ENCODE assay signal across 8 cellular contexts in genomic region chr1:205319081-205320018, GRCh38. TPM values are rescaled to one million over a fixed set of nuclear protein-coding genes. Genes with fewer than 3 reads are reported as not detected.
DNase-seq lines count a peak whose midpoint lies in the region; ATAC-seq, FAIRE-seq and TF ChIP-seq lines count a peak whose summit lies in the region.

No MANE protein-coding gene starts in this region.

- SMC1A ChIA-PET in GM12878 (lab: Charles Lee; ENCODE audit: uncharacterized antibody, unreplicated experiment), result interaction anchor here (0.7 to 35.1 kb wide), 9 partner anchors 9 to 90 kb away, joined by 3 to 1445 read pairs (median 4); no protein-coding TSS in a partner anchor

- ATAC-seq in GM12878 (peak; percentile 25), HG02884 (IDR thresholded peaks at IDR 0.05; ENCODE audit: unreplicated experiment) (no peak)

- H2AFZ ChIP-seq in GM12878 (ENCODE audit: control insufficient read depth, low read depth, low read length), result peak overlapping the region; percentile 16

- peak; percentile 31 for DNase-seq in activated naive CD4-positive, alpha-beta T cell treated with Interleukin-2 at 50 U/mL for 16 hours
- no peak for DNase-seq in activated naive CD4-positive, alpha-beta T cell treated with anti-CD3 and anti-CD28 coated beads, Interleukin-2, amount 50 U/mL, for 16 hours
- peak; percentile 52 to 57 for DNase-seq in NOMO-1 (lab: John Stamatoyannopoulos, UW; ENCODE audit: unreplicated experiment in 2 of 2)
- no peak for DNase-seq in GM12878 (ENCODE audit: low read depth, low spot score)
- DNase-seq in kidney, result peak; percentile 77
- peak; percentile 49 for DNase-seq in stimulated activated CD8-positive, alpha-beta memory T cell treated with anti-CD3 and anti-CD28 coated beads, Interleukin-4, amount 100 ng/mL, for 48 hours
- DNase-seq in globus pallidus (ENCODE audit: low spot score), result no peak

- no peak for TF ChIP-seq RAD21 in GM12878 (IDR thresholded peaks at IDR 0.05; ENCODE audit: insufficient read depth, low read depth, low read length)

- peaks cover 0 to 8% of the 10 kb centered on the region in 2 experiments; a peak in 3 of 4 replicates for H3K27me3 ChIP-seq in GM12878 (replicated peaks in 1 of 2; ENCODE audit: control insufficient read depth in 2 of 2, insufficient read depth in 2 of 2, low read length in 1 of 2)

- RAD21 ChIA-PET in GM12878 (lab: Charles Lee; ENCODE audit: unreplicated experiment), result interaction anchor here (0.6 to 23.9 kb wide), 15 partner anchors 9 to 376 kb away, joined by 3 to 892 read pairs (median 3); no protein-coding TSS in a partner anchor

- TF ChIP-seq CTCF in GM12878 (IDR thresholded peaks at IDR 0.05 in 2 of 3, conservative IDR thresholded peaks at IDR 0.05 in 1 of 3; ENCODE audit: control insufficient read depth in 2 of 3, extremely low read depth in 1 of 3, insufficient read depth in 1 of 3, low read depth in 3 of 3, low read length in 3 of 3) (no peak), kidney (IDR thresholded peaks at IDR 0.05; ENCODE audit: borderline replicate concordance, extremely low read depth, insufficient read depth) (no peak)

- TF ChIP-seq POLR2A in GM12878 (IDR thresholded peaks at IDR 0.05; ENCODE audit: low read depth, low read length), result no peak

- peak overlapping the region; percentile 59 for H3K4me2 ChIP-seq in GM12878 (ENCODE audit: control insufficient read depth, insufficient read depth)

- FAIRE-seq in GM12878 (lab: Jason Lieb, UNC) (no peak), kidney (lab: Jason Lieb, UNC) (no peak)

- WGBS in GM12878 (ENCODE audit: insufficient coverage, insufficient replicate concordance, low lambda C conversion rate, missing lambda C conversion rate), result 13% methylated on average over 6 of the region's 6 CpGs

- H3K4me3 ChIP-seq in GM12878 (no peak overlapping the region), kidney (ENCODE audit: low read length in 2 of 2) (peak overlapping the region; percentile 56 to 97)

- in situ Hi-C loops in GM12878 (cut with MboI), result loop anchor here (5.0 kb wide), 1 partner anchor 37 kb away; no protein-coding TSS in a partner anchor

- CTCF ChIA-PET in GM12878 (lab: Yijun Ruan, JAX), result interaction anchor here (1.6 to 59.5 kb wide), 5 partner anchors 17 to 112 kb away, joined by 4 to 2333 read pairs (median 17); no protein-coding TSS in a partner anchor

- POLR2A ChIA-PET in GM12878 (lab: Charles Lee), result interaction anchor here (0.5 to 8.0 kb wide), 8 partner anchors 9 to 1992 kb away, joined by 3 to 106 read pairs (median 9); no protein-coding TSS in a partner anchor

- TF ChIP-seq EP300 in GM12878 (IDR thresholded peaks at IDR 0.05; ENCODE audit: borderline replicate concordance in 1 of 2, control insufficient read depth in 1 of 2, low read depth in 2 of 2, low read length in 2 of 2), result no peak

- H3K27ac ChIP-seq in GM12878 (ENCODE audit: control insufficient read depth, insufficient read depth), result no peak overlapping the region
- H3K27ac ChIP-seq in kidney (ENCODE audit: low read depth in 2 of 2, low read length in 2 of 2), result peak overlapping the region; percentile 69 to 80

- H3K79me2 ChIP-seq in GM12878 (ENCODE audit: control insufficient read depth, insufficient read depth, low read length), result no peaks in the 10 kb centered on the region

- intact Hi-C loops in GM12878 (cut with micrococcal nuclease; ENCODE audit: unreplicated experiment), result loop anchor here (2.0 kb wide), 1 partner anchor 35 kb away; no protein-coding TSS in a partner anchor
- intact Hi-C loops in kidney (cut with DNase I), result no loop called here

- BruUV-seq in GM12878 (replicated peaks; lab: Mats Ljungman, UMichigan), result no TSS peak

- no peaks in the 10 kb centered on the region; the same call in 1 of the 2 replicates for H4K20me1 ChIP-seq in GM12878 (ENCODE audit: control insufficient read depth, insufficient read depth)

- H3K36me3 ChIP-seq in GM12878 (ENCODE audit: control insufficient read depth in 2 of 2, insufficient read depth in 2 of 2, low read length in 1 of 2) (no peaks in the 10 kb centered on the region), kidney (ENCODE audit: control insufficient read depth in 1 of 2, insufficient read depth in 2 of 2, low read length in 2 of 2) (peaks cover 0 to 2% of the 10 kb centered on the region in 2 donors)

- peaks cover 11% of the 10 kb centered on the region for H3K4me1 ChIP-seq in GM12878 (ENCODE audit: control insufficient read depth, insufficient read depth, low read length)
- H3K4me1 ChIP-seq in kidney (ENCODE audit: control insufficient read depth in 1 of 2, insufficient read depth in 1 of 2, low read depth in 1 of 2, low read length in 2 of 2), result peaks cover 35 to 42% of the 10 kb centered on the region in 2 donors

- H3K9me3 ChIP-seq in GM12878 (replicated peaks; ENCODE audit: control insufficient read depth, insufficient read depth, low read length), result no peaks in the 10 kb centered on the region; the same call in 2 of the 3 replicates
- no peaks in the 10 kb centered on the region for H3K9me3 ChIP-seq in kidney (ENCODE audit: control insufficient read depth in 1 of 2, low read length in 2 of 2)

- H3K9ac ChIP-seq in GM12878 (ENCODE audit: control insufficient read depth, insufficient read depth, low read length), result no peak overlapping the region
- peak overlapping the region; percentile 58 to 79 for H3K9ac ChIP-seq in kidney (ENCODE audit: low read length in 2 of 2)

TF ChIP-seq in GM12878, 131 proteins besides CTCF, POLR2A, EP300 and RAD21:
- TF ChIP-seq SMC3 (IDR thresholded peaks at IDR 0.05; ENCODE audit: borderline replicate concordance, low read length), result no peak
- no peak for TF ChIP-seq BCL11A (IDR thresholded peaks at IDR 0.05; ENCODE audit: low read depth, low read length)
- 0 out of 2 replicates have a peak, but pooled peaks have one; percentile 20 for TF ChIP-seq NR2F1 (conservative IDR thresholded peaks at IDR 0.05)
- no peak for TF ChIP-seq JUNB (IDR thresholded peaks at IDR 0.05)
- TF ChIP-seq FOS (IDR thresholded peaks at IDR 0.05; ENCODE audit: borderline replicate concordance, extremely low read depth, insufficient read length), result no peak
- TF ChIP-seq MXI1 (IDR thresholded peaks at IDR 0.05; ENCODE audit: low read depth, low read length), result no peak
- TF ChIP-seq CEBPB (IDR thresholded peaks at IDR 0.05; ENCODE audit: borderline replicate concordance in 1 of 2, low read depth in 2 of 2, low read length in 2 of 2), result peak in 1 of 2 experiments; percentile 78; a peak in 1 of 4 replicates
- no peak for TF ChIP-seq CBX5 (IDR thresholded peaks at IDR 0.05; ENCODE audit: low read depth)
- no peak for TF ChIP-seq RBBP5 (conservative IDR thresholded peaks at IDR 0.05)
TF ChIP-seq in GM12878: peak in this region for 2.

RNA-seq across cellular contexts. Expression of gene NUAK2, which starts 2.2 kb away (rescaled TPM):
- total RNA-seq in GM12878 (2013; cell fraction: nucleolus; rRNA removed), result 16.3 and 17.6 TPM in 2 replicates
- total RNA-seq in GM12878 (2014; rRNA removed) (1.6 and 2.0 TPM in 2 replicates), GM12878 (2014; rRNA removed; fragmentation: Illumina TruSeq; extraction: Trizol) (0.83 and 1.2 TPM in 2 replicates), GM12878 (2021) (3.0 TPM in 2 replicates), kidney (19.4 TPM)
- polyA plus RNA-seq in GM12878 (2011; ENCODE audit: low read depth), result 0.26 TPM
- polyA plus RNA-seq in GM12878 (2011; rRNA removed) (1.4 and 2.0 TPM in 2 replicates), GM12878 (2014; fragmentation: Illumina TruSeq; extraction: Trizol) (0.81 and 1.2 TPM in 2 replicates), GM12878 (2014; fragmentation: Nextera tagmentation; extraction: Ambion mirVana) (under 1 TPM; 0.27 to 0.31 TPM), GM12878 (2014; rRNA removed) (1.1 and 1.4 TPM in 2 replicates), GM12878 (2016; fragmentation: Nextera tagmentation; extraction: Ambion mirVana) (1 to 10 TPM in 1 of 2 experiments, under 1 TPM in 1; 0.87 to 1.3 TPM), kidney (ENCODE audit: insufficient read depth, low read depth, low replicate concordance) (15.1 TPM)
- 1.7 and 2.1 TPM in 2 replicates for polyA plus RNA-seq in GM12878 (2011; cell fraction: cytosol; rRNA removed)
- polyA plus RNA-seq in GM12878 (2011; cell fraction: nucleus; rRNA removed), result 3.5 and 3.8 TPM in 2 replicates
- polyA plus RNA-seq in GM12878 (2012), result 0.47 and 0.66 TPM in 2 replicates
- polyA minus RNA-seq in GM12878 (2011; rRNA and poly(A)+ RNA removed), result 2.3 and 3.9 TPM in 2 replicates
- 2.6 and 2.9 TPM in 2 replicates for polyA minus RNA-seq in GM12878 (2011; cell fraction: cytosol; rRNA and poly(A)+ RNA removed)
- polyA minus RNA-seq in GM12878 (2011; cell fraction: nucleus; rRNA and poly(A)+ RNA removed), result 2.5 and 3.7 TPM in 2 replicates

RNA-seq across cellular contexts. Expression of gene KLHDC8A, which starts 37.4 kb away (rescaled TPM):
- not detected in 2 replicates for total RNA-seq in GM12878 (2013; cell fraction: nucleolus; rRNA removed)
- total RNA-seq in GM12878 (2014; rRNA removed) (not detected in 2 replicates), GM12878 (2014; rRNA removed; fragmentation: Illumina TruSeq; extraction: Trizol) (not detected in 2 replicates), GM12878 (2021) (not detected in 2 replicates), kidney (not detected)
- polyA plus RNA-seq in GM12878 (2011; ENCODE audit: low read depth), result not detected
- polyA plus RNA-seq in GM12878 (2011; rRNA removed) (not detected in 2 replicates), GM12878 (2014; fragmentation: Illumina TruSeq; extraction: Trizol) (not detected in 2 replicates), GM12878 (2014; fragmentation: Nextera tagmentation; extraction: Ambion mirVana) (not detected), GM12878 (2014; rRNA removed) (not detected in 2 replicates), GM12878 (2016; fragmentation: Nextera tagmentation; extraction: Ambion mirVana) (not detected), kidney (ENCODE audit: insufficient read depth, low read depth, low replicate concordance) (not detected)
- not detected in 2 replicates for polyA plus RNA-seq in GM12878 (2011; cell fraction: cytosol; rRNA removed)
- polyA plus RNA-seq in GM12878 (2011; cell fraction: nucleus; rRNA removed), result not detected in 2 replicates
- polyA plus RNA-seq in GM12878 (2012), result not detected in 2 replicates
- not detected in 2 replicates for polyA minus RNA-seq in GM12878 (2011; rRNA and poly(A)+ RNA removed)
- not detected in 2 replicates for polyA minus RNA-seq in GM12878 (2011; cell fraction: cytosol; rRNA and poly(A)+ RNA removed)
- not detected in 2 replicates for polyA minus RNA-seq in GM12878 (2011; cell fraction: nucleus; rRNA and poly(A)+ RNA removed)

Comparison
In these comparisons a context has a peak if more than half of its experiments do, and no peak if none do; other contexts are left out.
1. DNase-seq: peak in activated naive CD4-positive, alpha-beta T cell treated with Interleukin-2 at 50 U/mL for 16 hours (single experiment), NOMO-1 (2 of 2), kidney (single experiment) and stimulated activated CD8-positive, alpha-beta memory T cell treated with anti-CD3 and anti-CD28 coated beads, Interleukin-4, amount 100 ng/mL, for 48 hours (single experiment); none in activated naive CD4-positive, alpha-beta T cell treated with anti-CD3 and anti-CD28 coated beads, Interleukin-2, amount 50 U/mL, for 16 hours (single experiment), GM12878 (single experiment) and globus pallidus (single experiment).